20 cellular contexts compared by ENCODE assay signal in genomic region chr10:13839030-13839429, GRCh38.
A peak's percentile ranks its signal among the peaks of the same experiment; 100 is the strongest.
DNase-seq lines count a peak whose midpoint lies in the region; ATAC-seq and TF ChIP-seq lines count a peak whose summit lies in the region.
"Had no signal": no experiment of that assay in that cellular context is flagged by ENCODE, and none has a peak within 500 bp of the region (broad histone marks: within the 10 kb centered on the region; RNA-seq: fewer than 3 reads in every experiment).

No MANE protein-coding gene starts in this region.

- intact Hi-C loops in activated T-helper 1 cell treated with anti-CD3 and anti-CD28 coated beads, Interleukin-12 subunit alpha, Interleukin-12 subunit beta, Interleukin-2, Interleukin-4 antibody, amounts not matched to agents 30 ng/mL and 10 ng/mL and 1 ng/mL, durations not matched to agents 14 hours and 24 hours and 36 hours (cut with micrococcal nuclease), result no loop called here

- POLR2A ChIA-PET in HEK293 (lab: Yijun Ruan, JAX), result no interaction called here

- peak overlapping the region; percentile 39 for H2BK120ac ChIP-seq in mesenchymal stem cell (ENCODE audit: low read depth, low read length)

- peak overlapping the region; percentile 2 for H2BK15ac ChIP-seq in mesenchymal stem cell (ENCODE audit: low read depth, poor library complexity, severe bottlenecking)

- no peaks in the 10 kb centered on the region for H3K27me3 Mint-ChIP-seq in brain
- no peaks in the 10 kb centered on the region for H3K27me3 Mint-ChIP-seq in activated T-helper 1 cell treated with anti-CD3 and anti-CD28 coated beads, Interleukin-12 subunit alpha, Interleukin-12 subunit beta, Interleukin-2, Interleukin-4 antibody, amounts not matched to agents 30 ng/mL and 10 ng/mL and 1 ng/mL, durations not matched to agents 14 hours and 24 hours and 36 hours (ENCODE audit: insufficient read depth)

- peaks cover 56% of the 10 kb centered on the region for H3K4me1 Mint-ChIP-seq in brain
- no peaks in the 10 kb centered on the region for H3K4me1 Mint-ChIP-seq in activated T-helper 1 cell treated with anti-CD3 and anti-CD28 coated beads, Interleukin-12 subunit alpha, Interleukin-12 subunit beta, Interleukin-2, Interleukin-4 antibody, amounts not matched to agents 30 ng/mL and 10 ng/mL and 1 ng/mL, durations not matched to agents 14 hours and 24 hours and 36 hours (ENCODE audit: low read depth)

- H3K4me3 ChIP-seq in HEK293 (ENCODE audit: low read depth, low read length), result no peak overlapping the region
- H3K4me3 ChIP-seq in mesenchymal stem cell (ENCODE audit: insufficient read depth in 1 of 2, low read depth in 1 of 2, low read length in 2 of 2), result no peak overlapping the region
- no peak overlapping the region for H3K4me3 ChIP-seq in skeletal muscle tissue (ENCODE audit: low read length in 3 of 3)
- H3K4me3 ChIP-seq: A549, BLaER1, GM12878 had no signal

- H2AK5ac ChIP-seq in mesenchymal stem cell (ENCODE audit: low read length, severe bottlenecking), result no peak overlapping the region

- H3K9me3 Mint-ChIP-seq in brain, result peaks cover 2 to 18% (median 6%) of the 10 kb centered on the region in 5 experiments
- peaks cover 11% of the 10 kb centered on the region for H3K9me3 Mint-ChIP-seq in activated T-helper 1 cell treated with anti-CD3 and anti-CD28 coated beads, Interleukin-12 subunit alpha, Interleukin-12 subunit beta, Interleukin-2, Interleukin-4 antibody, amounts not matched to agents 30 ng/mL and 10 ng/mL and 1 ng/mL, durations not matched to agents 14 hours and 24 hours and 36 hours

- H2AFZ ChIP-seq in mesenchymal stem cell (ENCODE audit: low read depth, low read length), result no peak overlapping the region

- H4K8ac ChIP-seq in mesenchymal stem cell (ENCODE audit: low read length), result no peak overlapping the region

- H3K9ac ChIP-seq in mesenchymal stem cell (ENCODE audit: low read length), result no peak overlapping the region
- H3K9ac ChIP-seq in skeletal muscle tissue (ENCODE audit: low read depth in 1 of 3, low read length in 3 of 3), result no peak overlapping the region
- H3K9ac ChIP-seq: BLaER1 had no signal

- H3K23ac ChIP-seq in mesenchymal stem cell (ENCODE audit: low read length in 2 of 2), result no peak overlapping the region

- H3K4me2 ChIP-seq in mesenchymal stem cell (ENCODE audit: low read length, poor library complexity, severe bottlenecking), result no peak overlapping the region
- H3K4me2 ChIP-seq: A549, BLaER1 had no signal

- H4K91ac ChIP-seq in mesenchymal stem cell (ENCODE audit: low read length), result no peak overlapping the region

- CTCF ChIA-PET in HEK293 (lab: Yijun Ruan, JAX), result interaction anchor here (1.1 kb wide), 1 partner anchor 22 kb away, joined by 3 read pairs; no protein-coding TSS in a partner anchor

- no peak overlapping the region for H3K27ac ChIP-seq in HEK293 (ENCODE audit: extremely low read depth, low read depth, low read length)
- peak overlapping the region; percentile 41 for H3K27ac ChIP-seq in mesenchymal stem cell (ENCODE audit: low read length, poor library complexity, severe bottlenecking)
- peak overlapping the region; percentile 47 for H3K27ac ChIP-seq in skeletal muscle tissue (ENCODE audit: low read depth, low read length)
- H3K27ac ChIP-seq: A549, BLaER1, RWPE1 had no signal

- H3K4me1 ChIP-seq in HEK293 (ENCODE audit: control insufficient read depth, insufficient read depth, low read length), result peaks cover 6% of the 10 kb centered on the region
- H3K4me1 ChIP-seq in mesenchymal stem cell (ENCODE audit: control insufficient read depth, insufficient read depth, low read depth, low read length), result peaks cover 16% of the 10 kb centered on the region
- H3K4me1 ChIP-seq in skeletal muscle tissue (ENCODE audit: control insufficient read depth in 3 of 3, insufficient read depth in 3 of 3, low read length in 3 of 3), result peaks cover 19 to 36% (median 34%) of the 10 kb centered on the region in 3 donors
- H3K4me1 ChIP-seq: A549 had no signal

- peak overlapping the region in 1 of 2 experiments; percentile 33 for H2BK12ac ChIP-seq in mesenchymal stem cell (ENCODE audit: low read length in 2 of 2)

- peaks cover 24% of the 10 kb centered on the region for H3K79me1 ChIP-seq in mesenchymal stem cell (replicated peaks; ENCODE audit: low read length, poor library complexity, severe bottlenecking)

- H3K9me3 ChIP-seq in HEK293 (ENCODE audit: control insufficient read depth, insufficient read depth, low read depth, low read length) (no peaks in the 10 kb centered on the region), mesenchymal stem cell (ENCODE audit: control insufficient read depth, low read length) (no peaks in the 10 kb centered on the region), skeletal muscle tissue (ENCODE audit: control insufficient read depth in 3 of 3, low read length in 3 of 3) (no peaks in the 10 kb centered on the region)

- H3K14ac ChIP-seq in mesenchymal stem cell (ENCODE audit: low read length in 2 of 2), result no peak overlapping the region

- DNase-seq in mesenchymal stem cell (no peak), OCI-M2 (lab: John Stamatoyannopoulos, UW; ENCODE audit: unreplicated experiment) (no peak)
- DNase-seq in activated T-helper 1 cell treated with anti-CD3 and anti-CD28 coated beads, Interleukin-12 subunit alpha, Interleukin-12 subunit beta, Interleukin-2, Interleukin-4 antibody, amounts not matched to agents 30 ng/mL and 10 ng/mL and 1 ng/mL, durations not matched to agents 14 hours and 24 hours and 36 hours (ENCODE audit: low spot score), result no peak
- DNase-seq: Calu3; CD8-positive, alpha-beta T cell; Karpas-422; NCI-H1417 treated with DMSO at 0.1 percent for 48 hours; NCI-H187 treated with DMSO at 0.1 percent for 48 hours; NCI-H2227 treated with DMSO at 0.1 percent for 48 hours; NCI-H510A treated with DMSO at 0.1 percent for 48 hours; SIG-M5 had no signal

- no peak overlapping the region for H3K4me3 Mint-ChIP-seq in brain
- no peak overlapping the region for H3K4me3 Mint-ChIP-seq in activated T-helper 1 cell treated with anti-CD3 and anti-CD28 coated beads, Interleukin-12 subunit alpha, Interleukin-12 subunit beta, Interleukin-2, Interleukin-4 antibody, amounts not matched to agents 30 ng/mL and 10 ng/mL and 1 ng/mL, durations not matched to agents 14 hours and 24 hours and 36 hours
- H3K4me3 Mint-ChIP-seq: CD8-positive, alpha-beta T cell; IgD-negative memory B cell had no signal

- no peak overlapping the region for H3K4ac ChIP-seq in mesenchymal stem cell (ENCODE audit: low read depth in 1 of 2, low read length in 2 of 2)

- H2BK5ac ChIP-seq in mesenchymal stem cell (ENCODE audit: low read depth, low read length, poor library complexity, severe bottlenecking), result no peak overlapping the region

- peak overlapping the region in 3 of 5 experiments; percentile 19 to 97 (median 76) for H3K27ac Mint-ChIP-seq in brain
- H3K27ac Mint-ChIP-seq in activated T-helper 1 cell treated with anti-CD3 and anti-CD28 coated beads, Interleukin-12 subunit alpha, Interleukin-12 subunit beta, Interleukin-2, Interleukin-4 antibody, amounts not matched to agents 30 ng/mL and 10 ng/mL and 1 ng/mL, durations not matched to agents 14 hours and 24 hours and 36 hours, result no peak overlapping the region
- H3K27ac Mint-ChIP-seq: CD8-positive, alpha-beta T cell; IgD-negative memory B cell had no signal

- TF ChIP-seq CTCF in HEK293 (tag by site-specific recombination; IDR thresholded peaks at IDR 0.05), result no peak
- TF ChIP-seq CTCF in brain (conservative IDR thresholded peaks at IDR 0.05), result no peak

- ATAC-seq in HG02759 (IDR thresholded peaks at IDR 0.05; ENCODE audit: unreplicated experiment), result no peak
- ATAC-seq: CD8-positive, alpha-beta T cell; GM12878 had no signal

- H3K36me3 Mint-ChIP-seq in brain, result peaks cover 42% of the 10 kb centered on the region
- no peaks in the 10 kb centered on the region for H3K36me3 Mint-ChIP-seq in activated T-helper 1 cell treated with anti-CD3 and anti-CD28 coated beads, Interleukin-12 subunit alpha, Interleukin-12 subunit beta, Interleukin-2, Interleukin-4 antibody, amounts not matched to agents 30 ng/mL and 10 ng/mL and 1 ng/mL, durations not matched to agents 14 hours and 24 hours and 36 hours (ENCODE audit: low read depth)
- H3K36me3 Mint-ChIP-seq: CD8-positive, alpha-beta T cell had no signal

- no peaks in the 10 kb centered on the region for H3K27me3 ChIP-seq in mesenchymal stem cell (ENCODE audit: control insufficient read depth in 1 of 2, insufficient read depth in 1 of 2, low read length in 2 of 2)
- H3K27me3 ChIP-seq in skeletal muscle tissue (ENCODE audit: control insufficient read depth in 3 of 3, insufficient read depth in 3 of 3, low read length in 3 of 3), result no peaks in the 10 kb centered on the region
- H3K27me3 ChIP-seq: BLaER1 had no signal

- H3K18ac ChIP-seq in mesenchymal stem cell (ENCODE audit: low read depth in 1 of 2, low read length in 2 of 2), result peak overlapping the region; percentile 29 to 91

- H3K36me3 ChIP-seq in HEK293 (ENCODE audit: control insufficient read depth in 2 of 2, insufficient read depth in 1 of 2, low read length in 2 of 2) (no peaks in the 10 kb centered on the region), mesenchymal stem cell (ENCODE audit: control insufficient read depth in 1 of 2, insufficient read depth in 2 of 2, low read depth in 1 of 2, low read length in 2 of 2) (no peaks in the 10 kb centered on the region), skeletal muscle tissue (ENCODE audit: control insufficient read depth in 3 of 3, insufficient read depth in 3 of 3, low read length in 3 of 3) (no peaks in the 10 kb centered on the region)
- H3K36me3 ChIP-seq: BLaER1 had no signal

TF ChIP-seq in HEK293, 187 proteins besides CTCF, POLR2A, EP300 and RAD21:
- TF ChIP-seq ZNF121 (tag by site-specific recombination; IDR thresholded peaks at IDR 0.05), result peak; percentile 73; the same call in 1 of the 2 replicates
- TF ChIP-seq ZBTB49 (tag by site-specific recombination; IDR thresholded peaks at IDR 0.05; ENCODE audit: low read depth), result no peak
TF ChIP-seq in HEK293: peak in this region for 1.
